In genomic region chr3:133573629-133574194, GRCh38 we compare ENCODE assay signal across 8 cellular contexts. TPM values are rescaled to one million over a fixed set of nuclear protein-coding genes. Genes with fewer than 3 reads are reported as not detected.
DNase-seq lines count a peak whose midpoint lies in the region; TF ChIP-seq lines count a peak whose summit lies in the region.

CDV3 (plus strand) TSS chr3:133573686; CDS start chr3:133574045, 359 bp downstream.

- H3K4me1 Mint-ChIP-seq in mesothelial cell of epicardium, result peaks cover 56% of the 10 kb centered on the region

- in situ Hi-C loops in GM23248 (cut with MboI), result no loop called here

- H2AFZ ChIP-seq in GM23248, result peak within 1 kb of the TSS; percentile 87

- peak within 1 kb of the TSS; percentile 98 for H3K27ac Mint-ChIP-seq in mesothelial cell of epicardium

- TF ChIP-seq POLR2A in uterus (IDR thresholded peaks at IDR 0.05), result peak; percentile 63 to 91

- WGBS in GM23248 (ENCODE audit: low coverage in 1 of 2, low lambda C conversion rate in 2 of 2, missing lambda C conversion rate in 2 of 2), 2 experiments, result 1 to 3% methylated on average over 36 to 80 of the region's 81 CpGs

- peaks cover 17% of the 10 kb centered on the region for H3K36me3 Mint-ChIP-seq in mesothelial cell of epicardium

- H3K27me3 ChIP-seq in GM23248 (replicated peaks; ENCODE audit: insufficient read depth) (no peaks in the 10 kb centered on the region), uterus (no peaks in the 10 kb centered on the region)

- H3K27ac ChIP-seq in GM23248 (peak within 1 kb of the TSS; percentile 97), uterus (peak within 1 kb of the TSS; percentile 95 to 99)

- H4K20me1 ChIP-seq in GM23248 (ENCODE audit: insufficient read depth), result peaks cover 33% of the 10 kb centered on the region

- H3K4me3 ChIP-seq in GM12864 (ENCODE audit: low read depth, low read length) (peak within 1 kb of the TSS; percentile 66), GM23248 (peak within 1 kb of the TSS; percentile 98), LNCaP clone FGC (ENCODE audit: low read depth, low read length) (peak within 1 kb of the TSS; percentile 92), uterus (peak within 1 kb of the TSS; percentile 60 to 65)

- peak within 1 kb of the TSS; percentile 99 for H3K4me2 ChIP-seq in GM23248 (ENCODE audit: unreplicated experiment)

- peak within 1 kb of the TSS; percentile 90 for H3K9ac ChIP-seq in GM23248

- H3K9me2 ChIP-seq in GM23248 (ENCODE audit: insufficient read depth), result no peaks in the 10 kb centered on the region

- no peaks in the 10 kb centered on the region for H3K27me3 Mint-ChIP-seq in mesothelial cell of epicardium (ENCODE audit: low read depth)

- intact Hi-C loops in uterus (cut with DNase I; ENCODE audit: low total_unique reads), result loop anchor here (10.0 kb wide), 1 partner anchor 849 kb away; the partner anchor contains the start of gene NPHP3

- H3K4me1 ChIP-seq in GM23248 (ENCODE audit: insufficient read depth) (peaks cover 67% of the 10 kb centered on the region), uterus (peaks cover 3 to 6% of the 10 kb centered on the region in 2 donors)

- H3K79me2 ChIP-seq in GM23248 (ENCODE audit: insufficient read depth), result peaks cover 44% of the 10 kb centered on the region

- H3K9me3 ChIP-seq in GM23248 (ENCODE audit: low read depth), result no peaks in the 10 kb centered on the region
- no peaks in the 10 kb centered on the region for H3K9me3 ChIP-seq in uterus

- H3K9me3 Mint-ChIP-seq in mesothelial cell of epicardium, result no peaks in the 10 kb centered on the region

- peaks cover 76% of the 10 kb centered on the region for H3F3A ChIP-seq in GM23248 (ENCODE audit: insufficient read depth)

- TF ChIP-seq CTCF in GM12864 (IDR thresholded peaks at IDR 0.05; ENCODE audit: low read depth, low read length, missing control alignments) (no peak), LNCaP clone FGC (IDR thresholded peaks at IDR 0.05; ENCODE audit: control insufficient read depth, extremely low read depth, insufficient read depth) (no peak), mesothelial cell of epicardium (IDR thresholded peaks at IDR 0.05; ENCODE audit: unreplicated experiment) (no peak), uterus (IDR thresholded peaks at IDR 0.05) (peak in 1 of 4 experiments; percentile 15)

- peak within 1 kb of the TSS; percentile 89 for H3K4me3 Mint-ChIP-seq in mesothelial cell of epicardium

- DNase-seq in GM12864 (ENCODE audit: low read depth) (no peak), GM23248 (no peak), LNCaP clone FGC (ENCODE audit: low read depth) (no peak), dermis blood vessel endothelial cell (no peak), mesothelial cell of epicardium (ENCODE audit: low spot score in 2 of 2, unreplicated experiment in 2 of 2) (no peak), uterus (peak in 1 of 2 donors; percentile 40), NCI-H1092 (lab: John Stamatoyannopoulos, UW) (no peak), NCI-H345 (lab: John Stamatoyannopoulos, UW) (no peak)

- peaks cover 32% of the 10 kb centered on the region for H3K36me3 ChIP-seq in GM23248 (ENCODE audit: low read depth)
- H3K36me3 ChIP-seq in uterus, result no peaks in the 10 kb centered on the region

RNA-seq across cellular contexts. Expression of gene CDV3, which starts in this region (rescaled TPM):
- total RNA-seq in GM23248 (2014; rRNA removed; shearing (Covaris generic)), result 155 TPM in 2 replicates
- 37.0 and 41.8 TPM in 2 replicates for polyA plus RNA-seq in GM23248 (2016; fragmentation: Nextera tagmentation; extraction: Ambion mirVana)
- 226 and 279 TPM in 2 replicates for total RNA-seq in dermis blood vessel endothelial cell
- total RNA-seq in mesothelial cell of epicardium, result 127 to 135 TPM (median 132 TPM) in 3 replicates
- total RNA-seq in uterus, result 100 to 1,000 TPM in 2 of 4 donors, 10 to 100 TPM in 2; 45.3 to 146 (median 79.1) TPM
